26 cellular contexts compared by ENCODE assay signal in the genomic region with DNA sequence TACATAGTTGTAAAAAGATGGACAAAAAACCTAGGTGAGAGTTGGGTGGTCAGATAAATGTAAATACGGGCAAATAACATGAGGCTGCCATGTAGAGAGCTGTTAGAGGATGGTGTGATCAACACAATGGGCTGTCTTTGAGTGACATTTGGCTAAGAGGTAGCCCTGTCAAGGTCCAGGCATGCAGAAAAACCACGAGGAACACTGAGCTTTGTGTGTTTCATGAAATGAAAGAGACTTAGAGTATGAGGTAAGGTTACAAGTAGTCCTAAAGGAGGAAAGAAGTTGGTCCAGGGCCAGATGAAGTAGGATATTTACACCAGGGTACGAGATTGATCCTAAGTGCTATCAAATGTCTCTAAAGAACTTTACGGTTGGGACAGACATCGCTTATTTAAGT.
"Had no signal": no experiment of that assay in that cellular context is flagged by ENCODE, and none has a peak within 500 bp of the region (broad histone marks: within the 10 kb centered on the region; RNA-seq: fewer than 3 reads in every experiment).

No MANE protein-coding gene starts in this region.

- H2AFZ ChIP-seq: neural progenitor cell, parathyroid adenoma had no signal

- H3K9me3 ChIP-seq: body of pancreas, gastroesophageal sphincter, heart right ventricle, psoas muscle, right atrium auricular region, suprapubic skin, tibial artery had no signal

- H3K79me2 ChIP-seq: parathyroid adenoma had no signal

- H3K4me1 ChIP-seq: body of pancreas, heart right ventricle, neural progenitor cell, parathyroid adenoma, psoas muscle, right atrium auricular region, tibial artery had no signal

- ATAC-seq: activated CD8-positive, alpha-beta T cell treated with anti-CD3 and anti-CD28 coated beads for 36 hours; activated naive CD8-positive, alpha-beta T cell treated with anti-CD3 and anti-CD28 coated beads, Interleukin-2, amount 50 U/mL, for 24 hours; activated T-cell treated with anti-CD3 and anti-CD28 coated beads, Interleukin-2, amount 50 U/mL, for 4 hours; activated T-helper 17 cell treated with anti-CD3 and anti-CD28 coated beads, Interleukin-2, amount 50 U/mL, for 72 hours; body of pancreas; left cardiac atrium; natural killer cell; T-helper 17 cell had no signal

- H3K36me3 ChIP-seq: gastroesophageal sphincter, heart right ventricle, neural progenitor cell, right atrium auricular region, suprapubic skin, tibial artery had no signal

- H3K9ac ChIP-seq: neural progenitor cell, parathyroid adenoma had no signal

- H3K27me3 ChIP-seq: body of pancreas, gastroesophageal sphincter, heart right ventricle, neural progenitor cell, right atrium auricular region, suprapubic skin, tibial artery had no signal

- DNase-seq: activated CD4-positive, alpha-beta T cell treated with anti-CD3 and anti-CD28 coated beads, Interleukin-2, amount 50 U/mL, for 1 hour; activated CD4-positive, CD25-positive, alpha-beta regulatory T cell treated with anti-CD3 and anti-CD28 coated beads, Interleukin-2, amount 50 U/mL, for 72 hours; activated CD8-positive, alpha-beta T cell treated with anti-CD3 and anti-CD28 coated beads for 36 hours; activated gamma-delta T cell treated with Interleukin-2 at 50 U/mL for 16 hours; activated naive CD4-positive, alpha-beta T cell treated with anti-CD3 and anti-CD28 coated beads, Interleukin-2, amount 50 U/mL, for 16 hours; activated naive CD8-positive, alpha-beta T cell treated with anti-CD3 and anti-CD28 coated beads, Interleukin-2, amount 50 U/mL, for 24 hours; activated T-cell treated with anti-CD3 and anti-CD28 coated beads, Interleukin-2, amount 50 U/mL, for 4 hours; amygdala; body of pancreas; dorsolateral prefrontal cortex; effector memory CD4-positive, alpha-beta T cell; heart right ventricle; left cardiac atrium; natural killer cell; occipital lobe; psoas muscle; stimulated activated naive CD4-positive, alpha-beta T cell; T-helper 17 cell; tibial artery had no signal

- H3K4me2 ChIP-seq: neural progenitor cell had no signal

- H3K4me3 ChIP-seq: body of pancreas, coronary artery, dorsolateral prefrontal cortex, gastroesophageal sphincter, heart right ventricle, neural progenitor cell, psoas muscle, right atrium auricular region, suprapubic skin, tibial artery had no signal

- H3K27ac ChIP-seq: body of pancreas, coronary artery, dorsolateral prefrontal cortex, gastroesophageal sphincter, heart right ventricle, neural progenitor cell, parathyroid adenoma, psoas muscle, right atrium auricular region, suprapubic skin, tibial artery had no signal
